20 cellular contexts compared by ENCODE assay signal in genomic region chr11:127385071-127385470, GRCh38.
"Had no signal": no experiment of that assay in that cellular context is flagged by ENCODE, and none has a peak within 500 bp of the region (broad histone marks: within the 10 kb centered on the region; RNA-seq: fewer than 3 reads in every experiment).

No MANE protein-coding gene starts in this region.

- H3K27ac ChIP-seq: colonic mucosa, epithelial cell of prostate, gastrocnemius medialis, neutrophil, pancreas, right lobe of liver, suprapubic skin, thyroid gland had no signal

- H3K4me1 ChIP-seq: colonic mucosa, gastrocnemius medialis, pancreas, right lobe of liver, suprapubic skin, thyroid gland had no signal

- H3K36me3 ChIP-seq: colonic mucosa, gastrocnemius medialis, neutrophil, pancreas, right lobe of liver, suprapubic skin, thyroid gland had no signal

- DNase-seq: colonic mucosa; effector CD8-positive, alpha-beta T cell; endodermal cell; foreskin fibroblast; gastrocnemius medialis; head of caudate nucleus; mucosa of descending colon; naive B cell; pancreas; retina; right lobe of liver; small intestine; stimulated activated CD4-positive, alpha-beta T cell treated with anti-CD3 and anti-CD28 coated beads, Interleukin-15, amount 100 ng/mL, for 24 hours; stimulated activated CD4-positive, alpha-beta T cell treated with anti-CD3 and anti-CD28 coated beads, Interleukin-2, amount 100 ng/mL, for 48 hours; stimulated activated naive B cell treated with anti-CD40 and anti-IgM and Interleukin-4, amounts not matched to agents 10 μg/mL and 1 μg/mL and 100 μg/mL, for 72 hours; thyroid gland had no signal

- H3K9me3 ChIP-seq: colonic mucosa, gastrocnemius medialis, mucosa of descending colon, neutrophil, pancreas, right lobe of liver, suprapubic skin, thyroid gland had no signal

- H3K4me3 ChIP-seq: colonic mucosa, gastrocnemius medialis, lung, mucosa of descending colon, pancreas, right lobe of liver, suprapubic skin, thyroid gland had no signal

- H3K27me3 ChIP-seq: colonic mucosa, gastrocnemius medialis, neutrophil, pancreas, right lobe of liver, suprapubic skin, thyroid gland had no signal
